ENCODE assay signal across 8 cellular contexts in genomic region chr21:21345872-21346271, GRCh38.
"Had no signal": no experiment of that assay in that cellular context is flagged by ENCODE, and none has a peak within 500 bp of the region (broad histone marks: within the 10 kb centered on the region; RNA-seq: fewer than 3 reads in every experiment).

No MANE protein-coding gene starts in this region.

- DNase-seq: GDM1, GF-D8 had no signal

- H3K4me3 ChIP-seq: GM12878 had no signal

- FAIRE-seq: G401.6, GM12878, GM12891, GM12892, GM18507, GM19239 had no signal

- ATAC-seq: GM12878 had no signal
